Comparison of ENCODE assay signal across 8 cellular contexts in genomic region chr14:92040431-92041040, GRCh38. TPM values are rescaled to one million over a fixed set of nuclear protein-coding genes. Genes with fewer than 3 reads are reported as not detected.
DNase-seq lines count a peak whose midpoint lies in the region; ATAC-seq and TF ChIP-seq lines count a peak whose summit lies in the region.

No MANE protein-coding gene starts in this region.

- H3K9me3 ChIP-seq in CD8-positive, alpha-beta memory T cell (ENCODE audit: low read length) = no peaks in the 10 kb centered on the region
- H3K9me3 ChIP-seq in upper lobe of left lung = no peaks in the 10 kb centered on the region

- peak overlapping the region; percentile 98 to 100 (median 98) for H3K27ac Mint-ChIP-seq in CD8-positive, alpha-beta memory T cell
- peak overlapping the region; percentile 97 for H3K27ac Mint-ChIP-seq in T-cell
- peak overlapping the region; percentile 95 for H3K27ac Mint-ChIP-seq in endothelial cell (ENCODE audit: unreplicated experiment)

- no peaks in the 10 kb centered on the region for H3K27me3 Mint-ChIP-seq in CD8-positive, alpha-beta memory T cell
- H3K27me3 Mint-ChIP-seq in T-cell = no peaks in the 10 kb centered on the region
- peaks cover 4% of the 10 kb centered on the region for H3K27me3 Mint-ChIP-seq in endothelial cell (ENCODE audit: unreplicated experiment)

- no peak for TF ChIP-seq POLR2A in upper lobe of left lung (IDR thresholded peaks at IDR 0.05)

- POLR2A ChIA-PET in CD8-positive, alpha-beta memory T cell (lab: Charles Lee) = interaction anchor here (0.5 to 2.4 kb wide), 8 partner anchors 36 to 645 kb away, joined by 3 to 24 read pairs (median 5); partner anchors contain the start of genes ATXN3, CPSF2 and NDUFB1
- POLR2A ChIA-PET in T-cell (lab: Charles Lee) = interaction anchor here (0.7 to 2.2 kb wide), 10 partner anchors 13 to 690 kb away, joined by 3 to 14 read pairs (median 4); partner anchors contain the start of genes CPSF2 (in 2 of the 2), NDUFB1 (in 2 of the 2) and ATXN3 (in 1 of the 2)

- peak overlapping the region; percentile 93 to 99 (median 97) for H3K4me3 Mint-ChIP-seq in CD8-positive, alpha-beta memory T cell
- H3K4me3 Mint-ChIP-seq in T-cell (peak overlapping the region; percentile 97 to 100 (median 98)), endothelial cell (ENCODE audit: unreplicated experiment) (peak overlapping the region; percentile 98)

- H3K27me3 ChIP-seq in CD8-positive, alpha-beta memory T cell (ENCODE audit: insufficient read depth, low read length, poor library complexity, severe bottlenecking) = no peaks in the 10 kb centered on the region
- no peaks in the 10 kb centered on the region for H3K27me3 ChIP-seq in upper lobe of left lung

- no peak for DNase-seq in CD8-positive, alpha-beta memory T cell
- DNase-seq in LHCN-M2 (ENCODE audit: low read depth) (peak; percentile 32), T-cell (peak in 3 of 34 experiments; percentile 2 to 18 (median 4)), endothelial cell (ENCODE audit: low spot score) (peak; percentile 14), midbrain (lab: John Stamatoyannopoulos, UW) (peak; percentile 39), upper lobe of left lung (peak in 1 of 2 donors; percentile 39), T-helper 9 cell (no peak)

- peaks cover 0 to 2% (median 0%) of the 10 kb centered on the region in 5 donors for H3K9me3 Mint-ChIP-seq in CD8-positive, alpha-beta memory T cell
- H3K9me3 Mint-ChIP-seq in T-cell (no peaks in the 10 kb centered on the region), endothelial cell (ENCODE audit: unreplicated experiment) (no peaks in the 10 kb centered on the region)

- no peaks in the 10 kb centered on the region for H3K36me3 ChIP-seq in CD8-positive, alpha-beta memory T cell (ENCODE audit: insufficient read depth, low read length)
- peaks cover 0 to 4% (median 0%) of the 10 kb centered on the region in 4 donors for H3K36me3 ChIP-seq in upper lobe of left lung

- H3K4me1 ChIP-seq in CD8-positive, alpha-beta memory T cell (ENCODE audit: insufficient read depth, low read length) = peaks cover 38% of the 10 kb centered on the region
- H3K4me1 ChIP-seq in upper lobe of left lung = peaks cover 26 to 44% (median 30%) of the 10 kb centered on the region in 4 donors

- no peak for TF ChIP-seq CTCF in endothelial cell (IDR thresholded peaks at IDR 0.05; ENCODE audit: unreplicated experiment)
- no peak for TF ChIP-seq CTCF in upper lobe of left lung (IDR thresholded peaks at IDR 0.05)

- CTCF ChIA-PET in CD8-positive, alpha-beta memory T cell (lab: Charles Lee) = interaction anchor here (0.8 to 2.8 kb wide), 7 partner anchors 17 to 82 kb away, joined by 3 to 15 read pairs (median 4); partner anchors contain the start of genes ATXN3, CPSF2 and NDUFB1
- CTCF ChIA-PET in T-cell (lab: Charles Lee) = interaction anchor here in 1 of 2 donors (0.6 to 2.3 kb wide), 6 partner anchors 10 to 508 kb away, joined by 3 to 33 read pairs (median 3); partner anchors contain the start of genes ATXN3, CPSF2 and NDUFB1

- H3K36me3 Mint-ChIP-seq in CD8-positive, alpha-beta memory T cell = peaks cover 0 to 30% (median 4%) of the 10 kb centered on the region in 3 donors
- H3K36me3 Mint-ChIP-seq in T-cell = peaks cover 13% of the 10 kb centered on the region
- H3K36me3 Mint-ChIP-seq in endothelial cell (ENCODE audit: low read depth, unreplicated experiment) = no peaks in the 10 kb centered on the region

- ATAC-seq in GM19025 (IDR thresholded peaks at IDR 0.05; ENCODE audit: low read depth, unreplicated experiment) (peak; percentile 2), T-cell (replicated peaks in 1 of 4) (peak in 1 of 4 experiments; percentile 7), upper lobe of left lung (ENCODE audit: low FRiP score in 2 of 2) (peak; percentile 35 to 75)

- H3K4me1 Mint-ChIP-seq in CD8-positive, alpha-beta memory T cell = peaks cover 42 to 57% (median 47%) of the 10 kb centered on the region in 3 donors
- H3K4me1 Mint-ChIP-seq in T-cell (peaks cover 44 to 55% (median 51%) of the 10 kb centered on the region in 3 donors), endothelial cell (ENCODE audit: unreplicated experiment) (peaks cover 20% of the 10 kb centered on the region)

- H3K27ac ChIP-seq in CD8-positive, alpha-beta memory T cell (ENCODE audit: low read depth, low read length) = peak overlapping the region; percentile 89
- H3K27ac ChIP-seq in upper lobe of left lung = peak overlapping the region; percentile 95 to 98 (median 96)

- 1 to 2% methylated on average over 11 to 13 of the region's 13 CpGs for WGBS in upper lobe of left lung, 2 donors

- H3K4me3 ChIP-seq in CD8-positive, alpha-beta memory T cell (ENCODE audit: low read length) = peak overlapping the region; percentile 83
- H3K4me3 ChIP-seq in upper lobe of left lung = peak overlapping the region; percentile 64 to 87 (median 76)

- TF ChIP-seq EP300 in upper lobe of left lung (IDR thresholded peaks at IDR 0.05) = no peak

RNA-seq across cellular contexts. Expression of gene TRIP11, which starts 0.7 kb away (rescaled TPM):
- 10 to 100 TPM; 45.7 to 50.8 TPM for total RNA-seq in CD8-positive, alpha-beta memory T cell
- 75.2 TPM for polyA plus RNA-seq in CD8-positive, alpha-beta memory T cell
- total RNA-seq in LHCN-M2 (2014; rRNA removed) (23.0 and 35.2 TPM in 2 replicates), T-cell (10 to 100 TPM; 52.7 to 58.3 (median 54.8) TPM), endothelial cell (ENCODE audit: unreplicated experiment) (46.8 TPM), upper lobe of left lung (10 to 100 TPM; 19.2 to 71.8 (median 39.1) TPM)
- 6.3 TPM for polyA plus RNA-seq in LHCN-M2 (2012)

Comparison
In these comparisons a context has a peak if more than half of its experiments do, and no peak if none do; other contexts are left out.
1. DNase-seq: peak in LHCN-M2 (single experiment), endothelial cell (single experiment) and midbrain (single experiment); none in CD8-positive, alpha-beta memory T cell (0 of 5) and T-helper 9 cell (single experiment).
2. Peak in every context shown above with its lines, with median percentiles within 50 percentile points of each other: H3K27ac Mint-ChIP-seq and H3K4me3 Mint-ChIP-seq.